In the genomic region with DNA sequence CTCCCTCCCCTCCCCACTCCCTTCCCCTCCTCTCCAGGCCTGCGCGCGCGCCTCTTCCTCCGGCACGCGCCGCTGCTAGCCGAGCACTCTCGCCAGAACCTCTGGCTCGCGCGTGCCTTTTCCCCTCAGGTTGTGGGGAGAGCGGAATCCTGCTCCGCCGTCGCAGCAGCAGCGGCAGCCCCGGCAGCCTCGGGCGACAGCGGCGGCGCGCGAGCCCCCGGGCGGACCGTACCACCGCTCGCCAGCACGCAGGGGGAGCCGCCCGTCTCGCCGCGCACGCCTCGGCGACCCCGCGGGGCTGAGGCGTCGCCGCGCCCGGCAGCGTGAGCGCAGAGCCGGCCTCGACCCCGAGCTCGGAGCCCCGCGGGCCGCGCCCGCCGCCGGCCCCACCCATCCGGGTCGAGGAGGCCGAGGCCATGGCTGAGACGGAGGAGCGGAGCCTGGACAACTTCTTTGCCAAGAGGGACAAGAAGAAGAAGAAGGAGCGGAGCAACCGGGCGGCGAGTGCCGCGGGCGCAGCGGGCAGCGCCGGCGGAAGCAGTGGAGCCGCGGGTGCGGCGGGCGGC, we compare ENCODE assay signal across 1 cellular context.
TF ChIP-seq lines count a peak whose summit lies in the region.

CDV3 (plus strand) TSS at position 58 of the 566 bp plus-strand sequence; CDS start at position 417, 359 bp downstream.

TF ChIP-seq in HepG2, 621 proteins besides CTCF, POLR2A, EP300 and RAD21 (continued from another document and continues in another):
- TF ChIP-seq MXD3 (CRISPR knock-in tag; IDR thresholded peaks at IDR 0.05) (0 out of 2 replicates have a peak, but pooled peaks have one; percentile 15), YEATS4 (CRISPR knock-in tag; IDR thresholded peaks at IDR 0.05; ENCODE audit: borderline replicate concordance) (peak; percentile 68; the same call in 1 of the 2 replicates), ZNF788 (CRISPR knock-in tag; IDR thresholded peaks at IDR 0.05; ENCODE audit: borderline replicate concordance) (peak; percentile 13; the same call in 1 of the 2 replicates), FOXP1 (IDR thresholded peaks at IDR 0.05) (no peak), FOXP1 (CRISPR knock-in tag; IDR thresholded peaks at IDR 0.05) (no peak), MBNL3 (CRISPR knock-in tag; conservative IDR thresholded peaks at IDR 0.05) (no peak), ZNF512B (CRISPR knock-in tag; IDR thresholded peaks at IDR 0.05; ENCODE audit: borderline replicate concordance) (no peak), HMG20A (CRISPR knock-in tag; IDR thresholded peaks at IDR 0.05; ENCODE audit: borderline replicate concordance) (no peak), ZNF10 (CRISPR knock-in tag; IDR thresholded peaks at IDR 0.05; ENCODE audit: borderline replicate concordance, low read depth) (no peak), ZNF7 (CRISPR knock-in tag; IDR thresholded peaks at IDR 0.05) (no peak), HNF1A (IDR thresholded peaks at IDR 0.05; ENCODE audit: low read depth) (no peak), HNF1A (CRISPR knock-in tag; IDR thresholded peaks at IDR 0.05; ENCODE audit: borderline replicate concordance) (no peak), ZC3H13 (CRISPR knock-in tag; IDR thresholded peaks at IDR 0.05) (peak; percentile 42; the same call in 1 of the 2 replicates), NFIB (CRISPR knock-in tag; IDR thresholded peaks at IDR 0.05; ENCODE audit: borderline replicate concordance) (no peak), SP4 (CRISPR knock-in tag; IDR thresholded peaks at IDR 0.05) (0 out of 2 replicates have a peak, but pooled peaks have one; percentile 14), ARHGAP35 (CRISPR knock-in tag; IDR thresholded peaks at IDR 0.05; ENCODE audit: borderline replicate concordance) (no peak), EHMT2 (IDR thresholded peaks at IDR 0.05; ENCODE audit: borderline replicate concordance, low read depth, low read length) (no peak), SRY (CRISPR knock-in tag; IDR thresholded peaks at IDR 0.05) (0 out of 2 replicates have a peak, but pooled peaks have one; percentile 52), SCMH1 (CRISPR knock-in tag; IDR thresholded peaks at IDR 0.05; ENCODE audit: borderline replicate concordance) (no peak), AGO1 (IDR thresholded peaks at IDR 0.05; ENCODE audit: low read depth, low read length, poor library complexity, severe bottlenecking) (no peak), ZBTB49 (CRISPR knock-in tag; IDR thresholded peaks at IDR 0.05; ENCODE audit: borderline replicate concordance) (no peak), CC2D1A (CRISPR knock-in tag; IDR thresholded peaks at IDR 0.05) (no peak), CENPT (CRISPR knock-in tag; IDR thresholded peaks at IDR 0.05; ENCODE audit: low read depth) (0 out of 2 replicates have a peak, but pooled peaks have one; percentile 67), ARNT2 (CRISPR knock-in tag; IDR thresholded peaks at IDR 0.05; ENCODE audit: low read depth) (peak; percentile 43; the same call in 1 of the 2 replicates), ZHX2 (IDR thresholded peaks at IDR 0.05; ENCODE audit: low read depth) (no peak; the same call in 1 of the 2 replicates), ZHX2 (CRISPR knock-in tag; IDR thresholded peaks at IDR 0.05; ENCODE audit: borderline replicate concordance) (peak; percentile 63), TSC22D2 (CRISPR knock-in tag; IDR thresholded peaks at IDR 0.05; ENCODE audit: borderline replicate concordance) (0 out of 2 replicates have a peak, but pooled peaks have one; percentile 35), ZNF605 (CRISPR knock-in tag; IDR thresholded peaks at IDR 0.05) (no peak), MBD4 (IDR thresholded peaks at IDR 0.05; ENCODE audit: borderline replicate concordance, low read length) (no peak), ZNF572 (CRISPR knock-in tag; IDR thresholded peaks at IDR 0.05) (no peak), RFXAP (CRISPR knock-in tag; IDR thresholded peaks at IDR 0.05; ENCODE audit: borderline replicate concordance) (peak; percentile 48; the same call in 1 of the 2 replicates), ZNF746 (CRISPR knock-in tag; IDR thresholded peaks at IDR 0.05) (0 out of 2 replicates have a peak, but pooled peaks have one; percentile 48), MAZ (IDR thresholded peaks at IDR 0.05; ENCODE audit: borderline replicate concordance, low read depth, low read length) (no peak), MAZ (CRISPR knock-in tag; IDR thresholded peaks at IDR 0.05; ENCODE audit: low read depth) (peak; percentile 93)
- TF ChIP-seq, protein P1, sequence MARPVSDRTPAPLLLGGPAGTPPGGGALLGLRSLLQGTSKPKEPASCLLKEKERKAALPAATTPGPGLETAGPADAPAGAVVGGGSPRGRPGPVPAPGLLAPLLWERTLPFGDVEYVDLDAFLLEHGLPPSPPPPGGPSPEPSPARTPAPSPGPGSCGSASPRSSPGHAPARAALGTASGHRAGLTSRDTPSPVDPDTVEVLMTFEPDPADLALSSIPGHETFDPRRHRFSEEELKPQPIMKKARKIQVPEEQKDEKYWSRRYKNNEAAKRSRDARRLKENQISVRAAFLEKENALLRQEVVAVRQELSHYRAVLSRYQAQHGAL (CRISPR knock-in tag; IDR thresholded peaks at IDR 0.05; ENCODE audit: not compliant biosample characterization) = no peak
- TF ChIP-seq, protein P2, sequence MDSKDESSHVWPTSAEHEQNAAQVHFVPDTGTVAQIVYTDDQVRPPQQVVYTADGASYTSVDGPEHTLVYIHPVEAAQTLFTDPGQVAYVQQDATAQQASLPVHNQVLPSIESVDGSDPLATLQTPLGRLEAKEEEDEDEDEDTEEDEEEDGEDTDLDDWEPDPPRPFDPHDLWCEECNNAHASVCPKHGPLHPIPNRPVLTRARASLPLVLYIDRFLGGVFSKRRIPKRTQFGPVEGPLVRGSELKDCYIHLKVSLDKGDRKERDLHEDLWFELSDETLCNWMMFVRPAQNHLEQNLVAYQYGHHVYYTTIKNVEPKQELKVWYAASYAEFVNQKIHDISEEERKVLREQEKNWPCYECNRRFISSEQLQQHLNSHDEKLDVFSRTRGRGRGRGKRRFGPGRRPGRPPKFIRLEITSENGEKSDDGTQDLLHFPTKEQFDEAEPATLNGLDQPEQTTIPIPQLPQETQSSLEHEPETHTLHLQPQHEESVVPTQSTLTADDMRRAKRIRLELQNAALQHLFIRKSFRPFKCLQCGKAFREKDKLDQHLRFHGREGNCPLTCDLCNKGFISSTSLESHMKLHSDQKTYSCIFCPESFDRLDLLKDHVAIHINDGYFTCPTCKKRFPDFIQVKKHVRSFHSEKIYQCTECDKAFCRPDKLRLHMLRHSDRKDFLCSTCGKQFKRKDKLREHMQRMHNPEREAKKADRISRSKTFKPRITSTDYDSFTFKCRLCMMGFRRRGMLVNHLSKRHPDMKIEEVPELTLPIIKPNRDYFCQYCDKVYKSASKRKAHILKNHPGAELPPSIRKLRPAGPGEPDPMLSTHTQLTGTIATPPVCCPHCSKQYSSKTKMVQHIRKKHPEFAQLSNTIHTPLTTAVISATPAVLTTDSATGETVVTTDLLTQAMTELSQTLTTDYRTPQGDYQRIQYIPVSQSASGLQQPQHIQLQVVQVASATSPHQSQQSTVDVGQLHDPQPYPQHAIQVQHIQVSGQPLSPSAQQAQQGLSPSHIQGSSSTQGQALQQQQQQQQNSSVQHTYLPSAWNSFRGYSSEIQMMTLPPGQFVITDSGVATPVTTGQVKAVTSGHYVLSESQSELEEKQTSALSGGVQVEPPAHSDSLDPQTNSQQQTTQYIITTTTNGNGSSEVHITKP (CRISPR knock-in tag; IDR thresholded peaks at IDR 0.05; ENCODE audit: low read depth) = peak; percentile 91
